1 cellular context compared by ENCODE assay signal in the genomic region with DNA sequence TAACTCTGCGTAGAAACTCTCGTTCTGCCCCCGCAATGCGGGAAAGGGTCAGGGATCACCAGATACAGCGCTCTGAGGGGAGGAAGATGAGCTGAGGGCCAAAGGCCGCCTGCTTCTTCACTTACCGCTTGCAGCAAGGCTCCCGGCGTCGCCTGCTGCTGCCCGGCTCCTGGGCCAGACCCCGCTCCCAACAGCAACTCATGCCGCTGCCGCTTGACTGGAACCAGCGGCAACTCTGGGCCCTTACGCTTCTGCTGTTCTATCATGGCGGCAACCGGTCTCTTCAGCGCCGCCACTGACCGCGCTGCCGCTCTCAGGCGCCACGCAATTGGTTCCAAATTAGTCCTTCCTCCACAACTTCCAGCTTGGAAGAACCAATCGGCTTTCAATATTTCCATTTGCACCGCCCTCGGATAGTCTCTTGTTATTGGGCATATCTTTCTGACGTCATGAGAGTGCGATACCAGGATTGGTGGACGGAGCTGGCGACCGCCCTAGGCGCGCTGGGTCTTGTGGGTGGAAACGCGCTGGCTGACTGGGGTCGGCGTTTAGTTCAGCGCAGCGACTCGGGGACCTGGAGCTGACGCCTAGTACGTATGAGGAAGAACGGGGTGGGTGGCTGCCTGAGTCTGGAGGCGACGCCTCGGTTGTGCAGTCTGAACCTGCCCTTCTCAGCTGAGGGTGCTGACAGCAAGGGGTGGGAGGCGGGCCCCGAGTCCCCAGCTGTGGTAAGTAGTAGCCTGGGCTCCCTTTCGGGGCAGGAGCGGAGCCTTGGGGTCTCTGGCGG.
TF ChIP-seq lines count a peak whose summit lies in the region.

A gene (minus strand): TSS at position 303 of the 787 bp plus-strand sequence. CDS start 37 bp downstream, at position 266.
A gene with protein sequence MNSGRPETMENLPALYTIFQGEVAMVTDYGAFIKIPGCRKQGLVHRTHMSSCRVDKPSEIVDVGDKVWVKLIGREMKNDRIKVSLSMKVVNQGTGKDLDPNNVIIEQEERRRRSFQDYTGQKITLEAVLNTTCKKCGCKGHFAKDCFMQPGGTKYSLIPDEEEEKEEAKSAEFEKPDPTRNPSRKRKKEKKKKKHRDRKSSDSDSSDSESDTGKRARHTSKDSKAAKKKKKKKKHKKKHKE (plus strand): TSS at position 547 of the 787 bp plus-strand sequence. CDS start 13,067 bp downstream, outside the sequence.

TF ChIP-seq in HepG2, 621 proteins besides CTCF, POLR2A, EP300 and RAD21 (continued from another document and continues in another):
- TF ChIP-seq, protein P1, sequence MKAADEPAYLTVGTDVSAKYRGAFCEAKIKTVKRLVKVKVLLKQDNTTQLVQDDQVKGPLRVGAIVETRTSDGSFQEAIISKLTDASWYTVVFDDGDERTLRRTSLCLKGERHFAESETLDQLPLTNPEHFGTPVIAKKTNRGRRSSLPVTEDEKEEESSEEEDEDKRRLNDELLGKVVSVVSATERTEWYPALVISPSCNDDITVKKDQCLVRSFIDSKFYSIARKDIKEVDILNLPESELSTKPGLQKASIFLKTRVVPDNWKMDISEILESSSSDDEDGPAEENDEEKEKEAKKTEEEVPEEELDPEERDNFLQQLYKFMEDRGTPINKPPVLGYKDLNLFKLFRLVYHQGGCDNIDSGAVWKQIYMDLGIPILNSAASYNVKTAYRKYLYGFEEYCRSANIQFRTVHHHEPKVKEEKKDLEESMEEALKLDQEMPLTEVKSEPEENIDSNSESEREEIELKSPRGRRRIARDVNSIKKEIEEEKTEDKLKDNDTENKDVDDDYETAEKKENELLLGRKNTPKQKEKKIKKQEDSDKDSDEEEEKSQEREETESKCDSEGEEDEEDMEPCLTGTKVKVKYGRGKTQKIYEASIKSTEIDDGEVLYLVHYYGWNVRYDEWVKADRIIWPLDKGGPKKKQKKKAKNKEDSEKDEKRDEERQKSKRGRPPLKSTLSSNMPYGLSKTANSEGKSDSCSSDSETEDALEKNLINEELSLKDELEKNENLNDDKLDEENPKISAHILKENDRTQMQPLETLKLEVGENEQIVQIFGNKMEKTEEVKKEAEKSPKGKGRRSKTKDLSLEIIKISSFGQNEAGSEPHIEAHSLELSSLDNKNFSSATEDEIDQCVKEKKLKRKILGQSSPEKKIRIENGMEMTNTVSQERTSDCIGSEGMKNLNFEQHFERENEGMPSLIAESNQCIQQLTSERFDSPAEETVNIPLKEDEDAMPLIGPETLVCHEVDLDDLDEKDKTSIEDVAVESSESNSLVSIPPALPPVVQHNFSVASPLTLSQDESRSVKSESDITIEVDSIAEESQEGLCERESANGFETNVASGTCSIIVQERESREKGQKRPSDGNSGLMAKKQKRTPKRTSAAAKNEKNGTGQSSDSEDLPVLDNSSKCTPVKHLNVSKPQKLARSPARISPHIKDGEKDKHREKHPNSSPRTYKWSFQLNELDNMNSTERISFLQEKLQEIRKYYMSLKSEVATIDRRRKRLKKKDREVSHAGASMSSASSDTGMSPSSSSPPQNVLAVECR (CRISPR knock-in tag; IDR thresholded peaks at IDR 0.05; ENCODE audit: borderline replicate concordance) = peak; percentile 95
- TF ChIP-seq POLR2G (IDR thresholded peaks at IDR 0.05; ENCODE audit: low read depth, low read length) = peak; percentile 95
- TF ChIP-seq KMT2B (CRISPR knock-in tag; IDR thresholded peaks at IDR 0.05) = peak; percentile 87
- TF ChIP-seq, protein P2, sequence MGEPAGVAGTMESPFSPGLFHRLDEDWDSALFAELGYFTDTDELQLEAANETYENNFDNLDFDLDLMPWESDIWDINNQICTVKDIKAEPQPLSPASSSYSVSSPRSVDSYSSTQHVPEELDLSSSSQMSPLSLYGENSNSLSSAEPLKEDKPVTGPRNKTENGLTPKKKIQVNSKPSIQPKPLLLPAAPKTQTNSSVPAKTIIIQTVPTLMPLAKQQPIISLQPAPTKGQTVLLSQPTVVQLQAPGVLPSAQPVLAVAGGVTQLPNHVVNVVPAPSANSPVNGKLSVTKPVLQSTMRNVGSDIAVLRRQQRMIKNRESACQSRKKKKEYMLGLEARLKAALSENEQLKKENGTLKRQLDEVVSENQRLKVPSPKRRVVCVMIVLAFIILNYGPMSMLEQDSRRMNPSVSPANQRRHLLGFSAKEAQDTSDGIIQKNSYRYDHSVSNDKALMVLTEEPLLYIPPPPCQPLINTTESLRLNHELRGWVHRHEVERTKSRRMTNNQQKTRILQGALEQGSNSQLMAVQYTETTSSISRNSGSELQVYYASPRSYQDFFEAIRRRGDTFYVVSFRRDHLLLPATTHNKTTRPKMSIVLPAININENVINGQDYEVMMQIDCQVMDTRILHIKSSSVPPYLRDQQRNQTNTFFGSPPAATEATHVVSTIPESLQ (CRISPR knock-in tag; conservative IDR thresholded peaks at IDR 0.05) = no peak
- TF ChIP-seq, protein P3, sequence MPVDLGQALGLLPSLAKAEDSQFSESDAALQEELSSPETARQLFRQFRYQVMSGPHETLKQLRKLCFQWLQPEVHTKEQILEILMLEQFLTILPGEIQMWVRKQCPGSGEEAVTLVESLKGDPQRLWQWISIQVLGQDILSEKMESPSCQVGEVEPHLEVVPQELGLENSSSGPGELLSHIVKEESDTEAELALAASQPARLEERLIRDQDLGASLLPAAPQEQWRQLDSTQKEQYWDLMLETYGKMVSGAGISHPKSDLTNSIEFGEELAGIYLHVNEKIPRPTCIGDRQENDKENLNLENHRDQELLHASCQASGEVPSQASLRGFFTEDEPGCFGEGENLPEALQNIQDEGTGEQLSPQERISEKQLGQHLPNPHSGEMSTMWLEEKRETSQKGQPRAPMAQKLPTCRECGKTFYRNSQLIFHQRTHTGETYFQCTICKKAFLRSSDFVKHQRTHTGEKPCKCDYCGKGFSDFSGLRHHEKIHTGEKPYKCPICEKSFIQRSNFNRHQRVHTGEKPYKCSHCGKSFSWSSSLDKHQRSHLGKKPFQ (CRISPR knock-in tag; IDR thresholded peaks at IDR 0.05; ENCODE audit: insufficient replicate concordance) = no peak
- no peak for TF ChIP-seq MAZ (IDR thresholded peaks at IDR 0.05; ENCODE audit: borderline replicate concordance, low read depth, low read length)
- TF ChIP-seq MAZ (CRISPR knock-in tag; IDR thresholded peaks at IDR 0.05; ENCODE audit: low read depth) = peak; percentile 68
- no peak for TF ChIP-seq KAT2B (IDR thresholded peaks at IDR 0.05; ENCODE audit: borderline replicate concordance, low read depth, low read length)
- no peak for TF ChIP-seq FIP1L1 (IDR thresholded peaks at IDR 0.05; ENCODE audit: borderline replicate concordance, insufficient read depth, low read depth, low read length)
- peak; percentile 61 for TF ChIP-seq XRCC5 (optimal IDR thresholded peaks at IDR 0.05; ENCODE audit: low read length)
- no peak; the same call in 1 of the 2 replicates for TF ChIP-seq MIXL1 (CRISPR knock-in tag; IDR thresholded peaks at IDR 0.05)
- TF ChIP-seq SUZ12 (IDR thresholded peaks at IDR 0.05; ENCODE audit: low read depth, low read length) = no peak
- no peak; the same call in 1 of the 2 replicates for TF ChIP-seq ZMYM3 (CRISPR knock-in tag; IDR thresholded peaks at IDR 0.05)
- TF ChIP-seq, protein P4, sequence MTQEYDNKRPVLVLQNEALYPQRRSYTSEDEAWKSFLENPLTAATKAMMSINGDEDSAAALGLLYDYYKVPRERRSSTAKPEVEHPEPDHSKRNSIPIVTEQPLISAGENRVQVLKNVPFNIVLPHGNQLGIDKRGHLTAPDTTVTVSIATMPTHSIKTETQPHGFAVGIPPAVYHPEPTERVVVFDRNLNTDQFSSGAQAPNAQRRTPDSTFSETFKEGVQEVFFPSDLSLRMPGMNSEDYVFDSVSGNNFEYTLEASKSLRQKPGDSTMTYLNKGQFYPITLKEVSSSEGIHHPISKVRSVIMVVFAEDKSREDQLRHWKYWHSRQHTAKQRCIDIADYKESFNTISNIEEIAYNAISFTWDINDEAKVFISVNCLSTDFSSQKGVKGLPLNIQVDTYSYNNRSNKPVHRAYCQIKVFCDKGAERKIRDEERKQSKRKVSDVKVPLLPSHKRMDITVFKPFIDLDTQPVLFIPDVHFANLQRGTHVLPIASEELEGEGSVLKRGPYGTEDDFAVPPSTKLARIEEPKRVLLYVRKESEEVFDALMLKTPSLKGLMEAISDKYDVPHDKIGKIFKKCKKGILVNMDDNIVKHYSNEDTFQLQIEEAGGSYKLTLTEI (CRISPR knock-in tag; conservative IDR thresholded peaks at IDR 0.05) = no peak
- TF ChIP-seq SRSF1 (optimal IDR thresholded peaks at IDR 0.05; ENCODE audit: low read depth, low read length) = no peak
- TF ChIP-seq KAT8 (CRISPR knock-in tag; IDR thresholded peaks at IDR 0.05) = peak; percentile 89
- peak; percentile 64 for TF ChIP-seq HDAC1 (CRISPR knock-in tag; IDR thresholded peaks at IDR 0.05)
- no peak for TF ChIP-seq PCBP2 (optimal IDR thresholded peaks at IDR 0.05; ENCODE audit: low read depth, low read length, poor library complexity, severe bottlenecking)
- TF ChIP-seq, protein P5, sequence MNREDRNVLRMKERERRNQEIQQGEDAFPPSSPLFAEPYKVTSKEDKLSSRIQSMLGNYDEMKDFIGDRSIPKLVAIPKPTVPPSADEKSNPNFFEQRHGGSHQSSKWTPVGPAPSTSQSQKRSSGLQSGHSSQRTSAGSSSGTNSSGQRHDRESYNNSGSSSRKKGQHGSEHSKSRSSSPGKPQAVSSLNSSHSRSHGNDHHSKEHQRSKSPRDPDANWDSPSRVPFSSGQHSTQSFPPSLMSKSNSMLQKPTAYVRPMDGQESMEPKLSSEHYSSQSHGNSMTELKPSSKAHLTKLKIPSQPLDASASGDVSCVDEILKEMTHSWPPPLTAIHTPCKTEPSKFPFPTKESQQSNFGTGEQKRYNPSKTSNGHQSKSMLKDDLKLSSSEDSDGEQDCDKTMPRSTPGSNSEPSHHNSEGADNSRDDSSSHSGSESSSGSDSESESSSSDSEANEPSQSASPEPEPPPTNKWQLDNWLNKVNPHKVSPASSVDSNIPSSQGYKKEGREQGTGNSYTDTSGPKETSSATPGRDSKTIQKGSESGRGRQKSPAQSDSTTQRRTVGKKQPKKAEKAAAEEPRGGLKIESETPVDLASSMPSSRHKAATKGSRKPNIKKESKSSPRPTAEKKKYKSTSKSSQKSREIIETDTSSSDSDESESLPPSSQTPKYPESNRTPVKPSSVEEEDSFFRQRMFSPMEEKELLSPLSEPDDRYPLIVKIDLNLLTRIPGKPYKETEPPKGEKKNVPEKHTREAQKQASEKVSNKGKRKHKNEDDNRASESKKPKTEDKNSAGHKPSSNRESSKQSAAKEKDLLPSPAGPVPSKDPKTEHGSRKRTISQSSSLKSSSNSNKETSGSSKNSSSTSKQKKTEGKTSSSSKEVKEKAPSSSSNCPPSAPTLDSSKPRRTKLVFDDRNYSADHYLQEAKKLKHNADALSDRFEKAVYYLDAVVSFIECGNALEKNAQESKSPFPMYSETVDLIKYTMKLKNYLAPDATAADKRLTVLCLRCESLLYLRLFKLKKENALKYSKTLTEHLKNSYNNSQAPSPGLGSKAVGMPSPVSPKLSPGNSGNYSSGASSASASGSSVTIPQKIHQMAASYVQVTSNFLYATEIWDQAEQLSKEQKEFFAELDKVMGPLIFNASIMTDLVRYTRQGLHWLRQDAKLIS (CRISPR knock-in tag; IDR thresholded peaks at IDR 0.05) = no peak
- no peak for TF ChIP-seq RBAK (CRISPR knock-in tag; IDR thresholded peaks at IDR 0.05)
- TF ChIP-seq ZSCAN30 (CRISPR knock-in tag; IDR thresholded peaks at IDR 0.05) = no peak
- no peak for TF ChIP-seq NFE2L2 (IDR thresholded peaks at IDR 0.05; ENCODE audit: low read length)
- TF ChIP-seq ZFP82 (CRISPR knock-in tag; IDR thresholded peaks at IDR 0.05; ENCODE audit: borderline replicate concordance) = peak; percentile 84; the same call in 1 of the 2 replicates
- TF ChIP-seq ZNF652 (CRISPR knock-in tag; IDR thresholded peaks at IDR 0.05; ENCODE audit: borderline replicate concordance, low read depth) = no peak
- 0 out of 2 replicates have a peak, but pooled peaks have one; percentile 11 for TF ChIP-seq SNAPC2 (CRISPR knock-in tag; IDR thresholded peaks at IDR 0.05)
- peak; percentile 89 for TF ChIP-seq NFYB (CRISPR knock-in tag; IDR thresholded peaks at IDR 0.05)
- TF ChIP-seq ZFP36L2 (CRISPR knock-in tag; IDR thresholded peaks at IDR 0.05) = no peak
- TF ChIP-seq ZNF484 (CRISPR knock-in tag; IDR thresholded peaks at IDR 0.05; ENCODE audit: borderline replicate concordance, low read depth) = no peak
- TF ChIP-seq PRMT3 (CRISPR knock-in tag; IDR thresholded peaks at IDR 0.05; ENCODE audit: borderline replicate concordance, low read depth) = no peak
- no peak for TF ChIP-seq MED8 (CRISPR knock-in tag; IDR thresholded peaks at IDR 0.05; ENCODE audit: insufficient replicate concordance)
- TF ChIP-seq STAG1 (CRISPR knock-in tag; IDR thresholded peaks at IDR 0.05) = no peak
- TF ChIP-seq, protein P6, sequence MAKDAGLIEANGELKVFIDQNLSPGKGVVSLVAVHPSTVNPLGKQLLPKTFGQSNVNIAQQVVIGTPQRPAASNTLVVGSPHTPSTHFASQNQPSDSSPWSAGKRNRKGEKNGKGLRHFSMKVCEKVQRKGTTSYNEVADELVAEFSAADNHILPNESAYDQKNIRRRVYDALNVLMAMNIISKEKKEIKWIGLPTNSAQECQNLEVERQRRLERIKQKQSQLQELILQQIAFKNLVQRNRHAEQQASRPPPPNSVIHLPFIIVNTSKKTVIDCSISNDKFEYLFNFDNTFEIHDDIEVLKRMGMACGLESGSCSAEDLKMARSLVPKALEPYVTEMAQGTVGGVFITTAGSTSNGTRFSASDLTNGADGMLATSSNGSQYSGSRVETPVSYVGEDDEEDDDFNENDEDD (CRISPR knock-in tag; IDR thresholded peaks at IDR 0.05; ENCODE audit: borderline replicate concordance) = peak; percentile 33; the same call in 1 of the 2 replicates
- TF ChIP-seq ZNF841 (CRISPR knock-in tag; IDR thresholded peaks at IDR 0.05; ENCODE audit: borderline replicate concordance) = no peak
- TF ChIP-seq ZNF747 (CRISPR knock-in tag; IDR thresholded peaks at IDR 0.05; ENCODE audit: borderline replicate concordance) = 0 out of 2 replicates have a peak, but pooled peaks have one; percentile 63
- peak; percentile 53; the same call in 1 of the 2 replicates for TF ChIP-seq ZNF607 (CRISPR knock-in tag; IDR thresholded peaks at IDR 0.05; ENCODE audit: borderline replicate concordance)
- TF ChIP-seq, protein P7, sequence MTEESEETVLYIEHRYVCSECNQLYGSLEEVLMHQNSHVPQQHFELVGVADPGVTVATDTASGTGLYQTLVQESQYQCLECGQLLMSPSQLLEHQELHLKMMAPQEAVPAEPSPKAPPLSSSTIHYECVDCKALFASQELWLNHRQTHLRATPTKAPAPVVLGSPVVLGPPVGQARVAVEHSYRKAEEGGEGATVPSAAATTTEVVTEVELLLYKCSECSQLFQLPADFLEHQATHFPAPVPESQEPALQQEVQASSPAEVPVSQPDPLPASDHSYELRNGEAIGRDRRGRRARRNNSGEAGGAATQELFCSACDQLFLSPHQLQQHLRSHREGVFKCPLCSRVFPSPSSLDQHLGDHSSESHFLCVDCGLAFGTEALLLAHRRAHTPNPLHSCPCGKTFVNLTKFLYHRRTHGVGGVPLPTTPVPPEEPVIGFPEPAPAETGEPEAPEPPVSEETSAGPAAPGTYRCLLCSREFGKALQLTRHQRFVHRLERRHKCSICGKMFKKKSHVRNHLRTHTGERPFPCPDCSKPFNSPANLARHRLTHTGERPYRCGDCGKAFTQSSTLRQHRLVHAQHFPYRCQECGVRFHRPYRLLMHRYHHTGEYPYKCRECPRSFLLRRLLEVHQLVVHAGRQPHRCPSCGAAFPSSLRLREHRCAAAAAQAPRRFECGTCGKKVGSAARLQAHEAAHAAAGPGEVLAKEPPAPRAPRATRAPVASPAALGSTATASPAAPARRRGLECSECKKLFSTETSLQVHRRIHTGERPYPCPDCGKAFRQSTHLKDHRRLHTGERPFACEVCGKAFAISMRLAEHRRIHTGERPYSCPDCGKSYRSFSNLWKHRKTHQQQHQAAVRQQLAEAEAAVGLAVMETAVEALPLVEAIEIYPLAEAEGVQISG (CRISPR knock-in tag; IDR thresholded peaks at IDR 0.05) = peak; percentile 55; the same call in 1 of the 2 replicates
- no peak for TF ChIP-seq TCF12 (IDR thresholded peaks at IDR 0.05)
- TF ChIP-seq TCF12 (CRISPR knock-in tag; IDR thresholded peaks at IDR 0.05) = no peak
- TF ChIP-seq TOE1 (CRISPR knock-in tag; IDR thresholded peaks at IDR 0.05) = no peak
- no peak for TF ChIP-seq SMARCE1 (IDR thresholded peaks at IDR 0.05; ENCODE audit: borderline replicate concordance)
